14 cellular contexts compared by ENCODE assay signal in the genomic region with DNA sequence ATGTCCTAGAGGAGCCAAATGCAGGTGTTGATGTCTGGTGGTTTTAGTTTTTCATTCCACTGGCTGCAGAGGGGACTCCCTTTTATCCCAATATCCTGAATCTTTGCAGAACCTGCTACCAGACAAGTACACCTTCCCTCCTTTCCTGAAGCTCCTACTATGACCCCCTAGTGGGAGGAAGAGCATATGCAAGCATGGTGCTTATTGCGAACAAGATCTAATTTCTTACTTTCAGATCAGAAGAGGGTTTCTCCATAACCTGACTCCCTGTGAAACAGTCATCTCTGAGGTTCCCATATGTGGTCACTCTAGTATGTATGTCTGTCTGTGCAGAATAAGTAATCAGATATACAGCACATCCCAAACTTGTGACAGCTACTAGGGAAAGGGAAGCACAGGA.
DNase-seq lines count a peak whose midpoint lies in the region; ATAC-seq, FAIRE-seq and TF ChIP-seq lines count a peak whose summit lies in the region.
"Had no signal": no experiment of that assay in that cellular context is flagged by ENCODE, and none has a peak within 500 bp of the region (broad histone marks: within the 10 kb centered on the region; RNA-seq: fewer than 3 reads in every experiment).

No MANE protein-coding gene starts in this region.

- no peaks in the 10 kb centered on the region for H3K36me3 ChIP-seq in BJ (ENCODE audit: control insufficient read depth, insufficient read depth, low read length)
- no peaks in the 10 kb centered on the region for H3K36me3 ChIP-seq in adrenal gland (replicated peaks in 1 of 2)
- H3K36me3 ChIP-seq: prostate gland had no signal

- CTCF ChIA-PET in BJ (lab: Yijun Ruan, JAX) = interaction anchor here (1.0 kb wide), 1 partner anchor 15 kb away, joined by 3 read pairs; no protein-coding TSS in a partner anchor

- no peak for DNase-seq in BJ (ENCODE audit: low read depth)
- DNase-seq in GM18507 (ENCODE audit: extremely low spot score, insufficient read length, low read depth) = no peak
- peak; percentile 33 for DNase-seq in OCI-M1 (lab: John Stamatoyannopoulos, UW)
- no peak for DNase-seq in fibroblast of pulmonary artery (ENCODE audit: low read depth)
- DNase-seq in NCI-H2081 treated with DMSO at 0.1 percent for 48 hours (lab: John Stamatoyannopoulos, UW) = no peak
- no peak for DNase-seq in activated T-cell treated with anti-CD3 and anti-CD28 coated beads, Interleukin-2, amount 50 U/mL, for 24 hours
- DNase-seq in adrenal gland = no peak
- DNase-seq: activated CD4-positive, alpha-beta T cell treated with anti-CD3 and anti-CD28 coated beads for 1 hour; activated naive CD4-positive, alpha-beta T cell; effector memory CD4-positive, alpha-beta T cell; kidney glomerular epithelial cell; NK-92 treated with Interleukin-12 subunit alpha and Interleukin-12 subunit beta, amount 100 ng/mL, for 24 hours had no signal

- H3K27ac Mint-ChIP-seq in activated T-cell treated with anti-CD3 and anti-CD28 coated beads, Interleukin-2, amount 50 U/mL, for 24 hours = no peak overlapping the region

- H3K4me3 ChIP-seq in BJ (ENCODE audit: low read depth, low read length) (no peak overlapping the region), fibroblast of pulmonary artery (replicated peaks; ENCODE audit: low read depth, low read length) (no peak overlapping the region), adrenal gland (no peak overlapping the region)
- H3K4me3 ChIP-seq: prostate gland had no signal

- no peak overlapping the region for H3K27ac ChIP-seq in adrenal gland
- H3K27ac ChIP-seq: prostate gland had no signal

- peaks cover 5% of the 10 kb centered on the region for H3K4me1 Mint-ChIP-seq in activated T-cell treated with anti-CD3 and anti-CD28 coated beads, Interleukin-2, amount 50 U/mL, for 24 hours (ENCODE audit: low read depth)

- H3K27me3 ChIP-seq in BJ (ENCODE audit: control insufficient read depth, insufficient read depth, low read length) (no peaks in the 10 kb centered on the region), adrenal gland (no peaks in the 10 kb centered on the region)

- TF ChIP-seq POLR2A in adrenal gland (IDR thresholded peaks at IDR 0.05) = no peak

- H3K9me3 Mint-ChIP-seq in activated T-cell treated with anti-CD3 and anti-CD28 coated beads, Interleukin-2, amount 50 U/mL, for 24 hours = no peaks in the 10 kb centered on the region

- intact Hi-C loops in adrenal gland (cut with DNase I) = no loop called here

- WGBS in adrenal gland, 4 donors = 79 to 100% (median 95%) methylated on average over 1 of the region's 1 CpG

- no peaks in the 10 kb centered on the region for H3K36me3 Mint-ChIP-seq in activated T-cell treated with anti-CD3 and anti-CD28 coated beads, Interleukin-2, amount 50 U/mL, for 24 hours (ENCODE audit: low read depth)

- no peak for ATAC-seq in GM21447 (IDR thresholded peaks at IDR 0.05; ENCODE audit: unreplicated experiment)

- H3K4me3 Mint-ChIP-seq in activated T-cell treated with anti-CD3 and anti-CD28 coated beads, Interleukin-2, amount 50 U/mL, for 24 hours = no peak overlapping the region

- TF ChIP-seq CTCF in BJ (IDR thresholded peaks at IDR 0.05; ENCODE audit: insufficient read depth, low read depth, low read length) (peak; percentile 19; the same call in 1 of the 2 replicates), fibroblast of pulmonary artery (IDR thresholded peaks at IDR 0.05; ENCODE audit: low read length, missing control alignments) (peak; percentile 37), adrenal gland (IDR thresholded peaks at IDR 0.05) (no peak)

- peak; percentile 26 for FAIRE-seq in GM18507 (lab: Jason Lieb, UNC)

- H3K9me3 ChIP-seq in adrenal gland (replicated peaks in 1 of 3) = no peaks in the 10 kb centered on the region
- H3K9me3 ChIP-seq: prostate gland had no signal

- no peaks in the 10 kb centered on the region for H3K4me1 ChIP-seq in adrenal gland (replicated peaks in 1 of 2)
- H3K4me1 ChIP-seq: prostate gland had no signal

- POLR2A ChIA-PET in BJ (lab: Charles Lee) = no interaction called here

- no peaks in the 10 kb centered on the region for H3K27me3 Mint-ChIP-seq in activated T-cell treated with anti-CD3 and anti-CD28 coated beads, Interleukin-2, amount 50 U/mL, for 24 hours

Comparison
In these comparisons a context has a peak if more than half of its experiments do, and no peak if none do; other contexts are left out.
1. CTCF ChIP-seq: peak in BJ (single experiment) and fibroblast of pulmonary artery (single experiment); none in adrenal gland (0 of 6).